28 cellular contexts compared by ENCODE assay signal in genomic region chr7:66583696-66584095, GRCh38. TPM values are rescaled to one million over a fixed set of nuclear protein-coding genes. Genes with fewer than 3 reads are reported as not detected.
DNase-seq lines count a peak whose midpoint lies in the region; ATAC-seq and TF ChIP-seq lines count a peak whose summit lies in the region.
"Had no signal": no experiment of that assay in that cellular context is flagged by ENCODE, and none has a peak within 500 bp of the region (broad histone marks: within the 10 kb centered on the region; RNA-seq: fewer than 3 reads in every experiment).

No MANE protein-coding gene starts in this region.

- peaks cover 98% of the 10 kb centered on the region for H3K79me2 ChIP-seq in DOHH2 (ENCODE audit: control insufficient read depth, low read length)

- H3K36me3 ChIP-seq in DOHH2 (ENCODE audit: control insufficient read depth, low read length) (peaks cover 65% of the 10 kb centered on the region), heart left ventricle (peaks cover 0 to 40% (median 10%) of the 10 kb centered on the region in 9 donors), WERI-Rb-1 (peaks cover 3% of the 10 kb centered on the region)
- H3K36me3 ChIP-seq: ovary had no signal

- peak overlapping the region; percentile 24 for H3K4me2 ChIP-seq in DOHH2 (ENCODE audit: low read length)

- DNase-seq in CD1c-positive myeloid dendritic cell (ENCODE audit: extremely low spot score) (peak; percentile 67), natural killer cell (no peak), heart left ventricle (no peak), WERI-Rb-1 (no peak)
- no peak for DNase-seq in activated CD8-positive, alpha-beta memory T cell treated with anti-CD3 and anti-CD28 coated beads for 24 hours
- DNase-seq: activated CD4-positive, alpha-beta T cell treated with anti-CD3 and anti-CD28 coated beads, Interleukin-2, amount 50 U/mL, for 1 hour; body of pancreas; C1 segment of cervical spinal cord; glutamatergic neuron; GM23248; KBM-7; kidney; MM.1S; NCI-H1694 treated with DMSO at 0.1 percent for 48 hours; nephron progenitor cell; ovary; PC-3; retina; small intestine; stimulated activated CD4-positive, alpha-beta T cell treated with anti-CD3 and anti-CD28 coated beads, Interleukin-1b, Interleukin-23, amount 100 ng/mL, for 48 hours had no signal

- peaks cover 19% of the 10 kb centered on the region for H3K4me1 Mint-ChIP-seq in activated T-helper 17 cell treated with anti-CD3 and anti-CD28 coated beads, Interleukin-2, amount 50 U/mL, for 72 hours
- H3K4me1 Mint-ChIP-seq in natural killer cell, result peaks cover 51 to 59% of the 10 kb centered on the region in 2 donors

- peaks cover 6% of the 10 kb centered on the region for H3F3A ChIP-seq in DOHH2 (ENCODE audit: control insufficient read depth, insufficient read depth)

- H3K9me3 Mint-ChIP-seq in activated T-helper 17 cell treated with anti-CD3 and anti-CD28 coated beads, Interleukin-2, amount 50 U/mL, for 72 hours, result no peaks in the 10 kb centered on the region
- no peaks in the 10 kb centered on the region for H3K9me3 Mint-ChIP-seq in natural killer cell
- H3K9me3 Mint-ChIP-seq: nephron progenitor cell had no signal

- 82 to 90% (median 85%) methylated on average over 1 of the region's 1 CpG for WGBS in heart left ventricle, 4 donors

- no peaks in the 10 kb centered on the region for H3K27me3 Mint-ChIP-seq in activated T-helper 17 cell treated with anti-CD3 and anti-CD28 coated beads, Interleukin-2, amount 50 U/mL, for 72 hours
- no peaks in the 10 kb centered on the region for H3K27me3 Mint-ChIP-seq in natural killer cell (ENCODE audit: low read depth in 2 of 2)

- peaks cover 70% of the 10 kb centered on the region for H3K36me3 Mint-ChIP-seq in activated T-helper 17 cell treated with anti-CD3 and anti-CD28 coated beads, Interleukin-2, amount 50 U/mL, for 72 hours (ENCODE audit: low read depth)
- no peaks in the 10 kb centered on the region for H3K36me3 Mint-ChIP-seq in natural killer cell

- H3K27ac Mint-ChIP-seq in activated T-helper 17 cell treated with anti-CD3 and anti-CD28 coated beads, Interleukin-2, amount 50 U/mL, for 72 hours, result peak overlapping the region; percentile 8
- peak overlapping the region; percentile 76 to 83 for H3K27ac Mint-ChIP-seq in natural killer cell
- H3K27ac Mint-ChIP-seq: nephron progenitor cell had no signal

- intact Hi-C loops in natural killer cell (cut with micrococcal nuclease) (no loop called here), heart left ventricle (cut with DNase I) (no loop called here)

- no peak for TF ChIP-seq POLR2A in heart left ventricle (IDR thresholded peaks at IDR 0.05)

- TF ChIP-seq CTCF in DOHH2 (IDR thresholded peaks at IDR 0.05; ENCODE audit: low read depth, low read length, poor library complexity, severe bottlenecking), result no peak
- TF ChIP-seq CTCF in natural killer cell (IDR thresholded peaks at IDR 0.05), result no peak
- TF ChIP-seq CTCF in heart left ventricle (IDR thresholded peaks at IDR 0.05), result no peak
- TF ChIP-seq CTCF in WERI-Rb-1 (IDR thresholded peaks at IDR 0.05; ENCODE audit: low read depth, low read length), result no peak

- no peak overlapping the region for H3K4me3 Mint-ChIP-seq in activated T-helper 17 cell treated with anti-CD3 and anti-CD28 coated beads, Interleukin-2, amount 50 U/mL, for 72 hours
- H3K4me3 Mint-ChIP-seq in natural killer cell, result peak overlapping the region; percentile 47
- H3K4me3 Mint-ChIP-seq: nephron progenitor cell had no signal

- H4K20me1 ChIP-seq in DOHH2 (ENCODE audit: control insufficient read depth, insufficient read depth, low read depth, low read length), result peaks cover 3% of the 10 kb centered on the region; the same call in 1 of the 2 replicates

- H3K9me2 ChIP-seq in DOHH2 (replicated peaks; ENCODE audit: control insufficient read depth, low read length), result no peaks in the 10 kb centered on the region

- peaks cover 44% of the 10 kb centered on the region for H3K4me1 ChIP-seq in DOHH2 (ENCODE audit: control insufficient read depth, low read length)
- H3K4me1 ChIP-seq in heart left ventricle, result peaks cover 0 to 24% (median 9%) of the 10 kb centered on the region in 12 donors

- H3K9me3 ChIP-seq in DOHH2 (ENCODE audit: control insufficient read depth, insufficient read depth, low read length) (no peaks in the 10 kb centered on the region), heart left ventricle (no peaks in the 10 kb centered on the region), WERI-Rb-1 (ENCODE audit: severe bottlenecking) (no peaks in the 10 kb centered on the region)
- H3K9me3 ChIP-seq: body of pancreas, ovary, suprapubic skin, vagina had no signal

- peak; percentile 26 for ATAC-seq in activated T-helper 17 cell treated with anti-CD3 and anti-CD28 coated beads, Interleukin-2, amount 50 U/mL, for 72 hours (replicated peaks)
- ATAC-seq in natural killer cell, result peak; percentile 38 to 46 (median 41)
- ATAC-seq in GM21515 (IDR thresholded peaks at IDR 0.05; ENCODE audit: unreplicated experiment), result no peak
- ATAC-seq in heart left ventricle, result no peak
- ATAC-seq: body of pancreas, PC-3, Right ventricle myocardium inferior had no signal

- H3K27ac ChIP-seq in DOHH2 (ENCODE audit: low read depth, low read length) (peak overlapping the region; percentile 35), heart left ventricle (no peak overlapping the region), WERI-Rb-1 (no peak overlapping the region)
- H3K27ac ChIP-seq: body of pancreas, epithelial cell of prostate, GM23248, ovary, suprapubic skin, vagina, VCaP had no signal

- H3K27me3 ChIP-seq in DOHH2 (ENCODE audit: control insufficient read depth, low read length) (no peaks in the 10 kb centered on the region), heart left ventricle (no peaks in the 10 kb centered on the region), WERI-Rb-1 (ENCODE audit: insufficient read depth, low read depth, severe bottlenecking) (no peaks in the 10 kb centered on the region)
- H3K27me3 ChIP-seq: body of pancreas, ovary, suprapubic skin, vagina had no signal

- H3K4me3 ChIP-seq in DOHH2 (ENCODE audit: low read length) (peak overlapping the region; percentile 21; the same call in 1 of the 2 replicates), heart left ventricle (no peak overlapping the region), WERI-Rb-1 (ENCODE audit: low read depth, low read length) (no peak overlapping the region)
- H3K4me3 ChIP-seq: body of pancreas, GM23248, ovary, suprapubic skin, vagina had no signal

RNA-seq across cellular contexts. Expression of gene KCTD7, which starts 45.0 kb away (rescaled TPM):
- 10 to 100 TPM; 14.7 to 15.5 TPM for total RNA-seq in activated T-helper 17 cell treated with anti-CD3 and anti-CD28 coated beads, Interleukin-2, amount 50 U/mL, for 72 hours
- 10 to 100 TPM; 29.3 to 33.0 (median 31.7) TPM for total RNA-seq in natural killer cell
- total RNA-seq in heart left ventricle, result 10 to 100 TPM in 5 of 9 donors, 1 to 10 TPM in 4; 4.1 to 13.9 (median 11.0) TPM
- 10 to 100 TPM in 1 of 2 donors, 1 to 10 TPM in 1; 5.8 to 12.6 TPM for polyA plus RNA-seq in heart left ventricle

Comparison
In these comparisons a context has a peak if more than half of its experiments do, and no peak if none do; other contexts are left out.
1. ATAC-seq: peak in activated T-helper 17 cell treated with anti-CD3 and anti-CD28 coated beads, Interleukin-2, amount 50 U/mL, for 72 hours (single experiment) and natural killer cell (3 of 3); none in GM21515 (single experiment) and heart left ventricle (0 of 4).